ENCODE assay signal across 25 cellular contexts in the genomic region with DNA sequence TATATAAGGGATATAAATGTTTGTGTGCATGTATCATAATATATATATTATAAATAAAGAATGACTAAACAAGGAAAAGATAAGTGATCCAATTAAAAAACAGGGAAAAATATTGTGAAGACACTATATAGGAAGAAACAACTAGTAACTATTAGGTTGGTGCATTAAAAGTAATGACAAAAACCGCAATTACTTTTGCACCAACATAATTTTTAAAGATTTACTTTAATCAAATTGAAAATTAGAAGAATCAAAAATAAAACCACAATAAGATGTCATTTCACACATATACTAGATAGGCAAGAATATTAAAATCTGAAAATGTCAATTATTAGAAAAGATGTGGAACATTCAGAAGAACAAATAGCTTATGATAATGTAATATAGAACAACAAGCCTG.
"Had no signal": no experiment of that assay in that cellular context is flagged by ENCODE, and none has a peak within 500 bp of the region (broad histone marks: within the 10 kb centered on the region; RNA-seq: fewer than 3 reads in every experiment).

No MANE protein-coding gene starts in this region.

- H3K4me1 ChIP-seq: neural progenitor cell, parathyroid adenoma, psoas muscle, stomach, thyroid gland, tibial nerve, upper lobe of left lung, vagina had no signal

- ATAC-seq: natural killer cell; psoas muscle; right cardiac atrium; sciatic nerve; stimulated activated effector memory CD8-positive, alpha-beta T cell treated with anti-CD3 and anti-CD28 coated beads, Interleukin-12 subunit alpha, Interleukin-12 subunit beta, amount 100 ng/mL, for 72 hours; stimulated activated naive B cell treated with anti-CD40 and anti-IgM and Interleukin-4, amounts not matched to agents 10 μg/mL and 1 μg/mL and 100 μg/mL, for 72 hours had no signal

- H3K36me3 ChIP-seq: neural progenitor cell, ovary, stomach, thoracic aorta, thyroid gland, tibial nerve, upper lobe of left lung, vagina had no signal

- H3K27me3 ChIP-seq: neural progenitor cell, ovary, stomach, thyroid gland, tibial nerve, upper lobe of left lung, vagina had no signal

- H2AFZ ChIP-seq: neural progenitor cell, parathyroid adenoma had no signal

- H3K4me3 ChIP-seq: neural progenitor cell, ovary, psoas muscle, skin epidermis, stomach, thoracic aorta, thyroid gland, tibial nerve, upper lobe of left lung, vagina had no signal

- H3K9ac ChIP-seq: neural progenitor cell, parathyroid adenoma had no signal

- DNase-seq: natural killer cell; occipital lobe; ovary; posterior cingulate gyrus; psoas muscle; right cardiac atrium; stimulated activated CD4-positive, alpha-beta T cell treated with anti-CD3 and anti-CD28 coated beads, Interleukin-15, amount 100 ng/mL, for 24 hours; stimulated activated CD4-positive, alpha-beta T cell treated with anti-CD3 and anti-CD28 coated beads, Interleukin-2, amount 100 ng/mL, for 24 hours; stimulated activated CD4-positive, alpha-beta T cell treated with anti-CD3 and anti-CD28 coated beads, Interleukin-2, amount 100 ng/mL, for 48 hours; stimulated activated CD4-positive, alpha-beta T cell treated with anti-CD3 and anti-CD28 coated beads, Interleukin-4, amount 100 ng/mL, for 24 hours; stimulated activated naive B cell treated with anti-CD40 and anti-IgM and Interleukin-4, amounts not matched to agents 10 μg/mL and 1 μg/mL and 100 μg/mL, for 72 hours; stimulated activated naive CD4-positive, alpha-beta T cell treated with Interleukin-2 at 50 U/mL for 16 hours; stomach; thyroid gland; trophoblast cell; upper lobe of left lung had no signal

- H3K79me2 ChIP-seq: parathyroid adenoma had no signal

- H3K4me2 ChIP-seq: neural progenitor cell had no signal

- H3K9me3 ChIP-seq: ovary, stomach, thoracic aorta, thyroid gland, tibial nerve, upper lobe of left lung, vagina had no signal

- H3K27ac ChIP-seq: neural progenitor cell, ovary, parathyroid adenoma, psoas muscle, skin epidermis, stomach, thoracic aorta, thyroid gland, tibial nerve, upper lobe of left lung, vagina had no signal

- FAIRE-seq: urothelium cell line had no signal
